Comparison of ENCODE assay signal across 8 cellular contexts in the genomic region with DNA sequence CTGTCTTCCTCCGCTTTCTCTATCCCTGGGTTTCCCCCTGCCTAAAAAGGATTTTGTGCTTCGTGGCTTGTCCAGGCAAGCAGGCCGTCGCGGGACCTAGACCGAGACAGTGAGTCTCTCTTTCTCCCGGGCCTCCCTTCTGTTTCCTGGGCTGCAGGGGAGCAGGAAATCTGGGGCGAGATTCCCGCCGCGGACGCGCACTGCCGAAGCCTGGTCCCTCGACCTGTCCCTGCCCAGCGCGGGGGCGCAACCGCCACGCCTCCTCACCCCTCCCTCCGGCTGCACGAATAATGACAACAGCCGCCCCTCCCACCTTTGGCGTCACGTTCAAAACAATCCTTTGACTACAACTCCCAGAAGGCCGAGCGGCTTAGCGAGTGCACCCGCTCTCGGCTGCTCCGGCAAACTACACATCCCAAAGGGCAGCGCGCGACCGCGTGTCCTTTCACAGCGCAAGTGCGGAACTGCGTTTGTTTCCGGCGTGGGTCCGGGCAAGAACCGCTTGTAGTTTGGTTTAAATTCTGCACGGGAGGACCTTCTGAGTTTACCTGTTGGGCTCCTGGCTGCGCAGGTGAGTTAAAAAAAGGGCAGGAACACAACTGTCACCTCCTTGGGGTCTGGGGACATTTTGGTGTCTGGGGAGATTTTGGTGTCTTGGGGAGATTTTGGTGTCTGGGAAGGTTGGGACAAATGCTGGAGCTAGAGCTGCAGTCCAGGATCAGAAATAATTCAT. TPM values are rescaled to one million over a fixed set of nuclear protein-coding genes. Genes with fewer than 3 reads are reported as not detected.
DNase-seq lines count a peak whose midpoint lies in the region; ATAC-seq and TF ChIP-seq lines count a peak whose summit lies in the region.

Gene CLP1, plus strand, starts transcription at position 473 of the 733 bp plus-strand sequence. CDS start 1,715 bp downstream, outside the sequence.

- H3K14ac ChIP-seq in trophoblast cell (ENCODE audit: low read length), result peak within 1 kb of the TSS; percentile 86

- H3K4me3 ChIP-seq in GM12865 (ENCODE audit: low read depth, low read length), result peak within 1 kb of the TSS; percentile 92
- peak within 1 kb of the TSS; percentile 67 for H3K4me3 ChIP-seq in cardiac muscle cell
- H3K4me3 ChIP-seq in trophoblast cell (ENCODE audit: low read depth, low read length), result peak within 1 kb of the TSS; percentile 85

- ATAC-seq in HG02763 (IDR thresholded peaks at IDR 0.05; ENCODE audit: unreplicated experiment), result peak; percentile 99
- ATAC-seq in activated naive CD8-positive, alpha-beta T cell treated with anti-CD3 and anti-CD28 coated beads, Interleukin-2, amount 50 U/mL, for 24 hours, result peak; percentile 100

- peak within 1 kb of the TSS; percentile 57 for H3K4ac ChIP-seq in trophoblast cell (ENCODE audit: low read depth, low read length)

- no peak within 1 kb of the TSS for H3K23ac ChIP-seq in trophoblast cell (ENCODE audit: low read length)

- peak within 1 kb of the TSS; percentile 98 for H3K4me3 Mint-ChIP-seq in activated naive CD8-positive, alpha-beta T cell treated with anti-CD3 and anti-CD28 coated beads, Interleukin-2, amount 50 U/mL, for 24 hours
- H3K4me3 Mint-ChIP-seq in type B pancreatic cell, result peak within 1 kb of the TSS; percentile 99

- H2AFZ ChIP-seq in trophoblast cell (ENCODE audit: insufficient read depth, low read length, poor library complexity), result peak within 1 kb of the TSS; percentile 89

- H3K9me3 ChIP-seq in cardiac muscle cell (ENCODE audit: low read depth), result no peaks in the 10 kb centered on the region
- H3K9me3 ChIP-seq in trophoblast cell (ENCODE audit: insufficient read depth, low read depth, low read length), result no peaks in the 10 kb centered on the region

- peaks cover 26% of the 10 kb centered on the region for H3K36me3 Mint-ChIP-seq in activated naive CD8-positive, alpha-beta T cell treated with anti-CD3 and anti-CD28 coated beads, Interleukin-2, amount 50 U/mL, for 24 hours (ENCODE audit: low read depth)
- H3K36me3 Mint-ChIP-seq in type B pancreatic cell, result peaks cover 6% of the 10 kb centered on the region

- no peaks in the 10 kb centered on the region for H3K27me3 Mint-ChIP-seq in activated naive CD8-positive, alpha-beta T cell treated with anti-CD3 and anti-CD28 coated beads, Interleukin-2, amount 50 U/mL, for 24 hours
- H3K27me3 Mint-ChIP-seq in type B pancreatic cell, result peaks cover 5% of the 10 kb centered on the region

- peak within 1 kb of the TSS; percentile 96 for H3K27ac Mint-ChIP-seq in activated naive CD8-positive, alpha-beta T cell treated with anti-CD3 and anti-CD28 coated beads, Interleukin-2, amount 50 U/mL, for 24 hours
- H3K27ac Mint-ChIP-seq in type B pancreatic cell, result peak within 1 kb of the TSS; percentile 92

- peak within 1 kb of the TSS; percentile 15 for H4K91ac ChIP-seq in trophoblast cell (ENCODE audit: low read depth, low read length)

- H3K9ac ChIP-seq in trophoblast cell (ENCODE audit: low read length), result peak within 1 kb of the TSS; percentile 70

- peak within 1 kb of the TSS; percentile 80 for H4K12ac ChIP-seq in trophoblast cell (ENCODE audit: low read depth, low read length)

- H3K18ac ChIP-seq in trophoblast cell (ENCODE audit: low read length), result peak within 1 kb of the TSS; percentile 83

- H3K27ac ChIP-seq in cardiac muscle cell (peak within 1 kb of the TSS; percentile 67), trophoblast cell (ENCODE audit: low read depth, low read length) (peak within 1 kb of the TSS; percentile 63)

- H3K36me3 ChIP-seq in cardiac muscle cell, result peaks cover 23% of the 10 kb centered on the region
- peaks cover 17 to 21% of the 10 kb centered on the region in 2 experiments for H3K36me3 ChIP-seq in trophoblast cell (ENCODE audit: control insufficient read depth in 1 of 2, insufficient read depth in 2 of 2, low read length in 2 of 2)

- H2BK12ac ChIP-seq in trophoblast cell (ENCODE audit: low read length), result no peak within 1 kb of the TSS

- H3K9me3 Mint-ChIP-seq in activated naive CD8-positive, alpha-beta T cell treated with anti-CD3 and anti-CD28 coated beads, Interleukin-2, amount 50 U/mL, for 24 hours, result no peaks in the 10 kb centered on the region
- H3K9me3 Mint-ChIP-seq in type B pancreatic cell, result no peaks in the 10 kb centered on the region

- no peaks in the 10 kb centered on the region for H3K27me3 ChIP-seq in cardiac muscle cell
- H3K27me3 ChIP-seq in trophoblast cell (ENCODE audit: insufficient read depth, low read length), result no peaks in the 10 kb centered on the region

- H3K4me1 Mint-ChIP-seq in activated naive CD8-positive, alpha-beta T cell treated with anti-CD3 and anti-CD28 coated beads, Interleukin-2, amount 50 U/mL, for 24 hours, result peaks cover 32% of the 10 kb centered on the region
- H3K4me1 Mint-ChIP-seq in type B pancreatic cell (ENCODE audit: unreplicated experiment), result peaks cover 25% of the 10 kb centered on the region

- H4K8ac ChIP-seq in trophoblast cell (ENCODE audit: low read depth, low read length), result peak within 1 kb of the TSS; percentile 95

- DNase-seq in GM12865 (ENCODE audit: low read depth) (peak; percentile 98), NCI-H1417 treated with DMSO at 0.1 percent for 48 hours (lab: John Stamatoyannopoulos, UW) (peak; percentile 91), SW480 (ENCODE audit: low spot score) (peak; percentile 98), cardiac muscle cell (ENCODE audit: low read depth in 1 of 2, low spot score in 1 of 2) (peak; percentile 99 to 100), trophoblast cell (peak; percentile 99 to 100), type B pancreatic cell (ENCODE audit: extremely low spot score, unreplicated experiment) (peak; percentile 98)
- peak; percentile 99 for DNase-seq in activated naive CD8-positive, alpha-beta T cell treated with anti-CD3 and anti-CD28 coated beads, Interleukin-2, amount 50 U/mL, for 24 hours

- H2AK5ac ChIP-seq in trophoblast cell (ENCODE audit: low read length), result no peak within 1 kb of the TSS

- peak within 1 kb of the TSS; percentile 80 for H2BK5ac ChIP-seq in trophoblast cell (ENCODE audit: low read depth, low read length, poor library complexity)

- peak within 1 kb of the TSS; percentile 13 for H2BK120ac ChIP-seq in trophoblast cell (ENCODE audit: insufficient read depth, low read length, poor library complexity)

- H3K4me1 ChIP-seq in cardiac muscle cell (ENCODE audit: low read depth) (peaks cover 5% of the 10 kb centered on the region), trophoblast cell (ENCODE audit: control insufficient read depth in 1 of 2, insufficient read depth in 2 of 2, low read length in 2 of 2) (no peaks in the 10 kb centered on the region)

- H3K4me2 ChIP-seq in trophoblast cell (ENCODE audit: low read length), result peak within 1 kb of the TSS; percentile 98

- TF ChIP-seq CTCF in GM12865 (IDR thresholded peaks at IDR 0.05; ENCODE audit: insufficient read depth, low read depth, low read length, missing control alignments) (no peak), cardiac muscle cell (IDR thresholded peaks at IDR 0.05; ENCODE audit: low read depth, low read length) (no peak), type B pancreatic cell (conservative IDR thresholded peaks at IDR 0.05) (no peak)

- H3K79me2 ChIP-seq in trophoblast cell (ENCODE audit: control insufficient read depth, insufficient read depth, low read length, poor library complexity), result peaks cover 2% of the 10 kb centered on the region

- peaks cover 2% of the 10 kb centered on the region for H3K79me1 ChIP-seq in trophoblast cell (ENCODE audit: low read length)

- WGBS in trophoblast cell (ENCODE audit: extremely low coverage, insufficient coverage, insufficient read length), result no CpG with 5 or more reads among the region's 45 CpGs

RNA-seq across cellular contexts. Expression of gene CLP1, which starts in this region (rescaled TPM):
- 16.5 and 17.2 TPM in 2 replicates for total RNA-seq in cardiac muscle cell
- polyA plus RNA-seq in cardiac muscle cell, result 16.7 and 17.9 TPM in 2 replicates
- polyA plus RNA-seq in trophoblast cell (2013), result 23.0 and 24.2 TPM in 2 replicates
- 16.9 and 20.7 TPM in 2 replicates for total RNA-seq in type B pancreatic cell (ENCODE audit: low replicate concordance)

Comparison
In these comparisons a context has a peak if more than half of its experiments do, and no peak if none do; other contexts are left out.
1. Peak in every context shown above with its lines: DNase-seq, ATAC-seq, H3K4me3 ChIP-seq and H3K27ac ChIP-seq.